ENCODE assay signal across 16 cellular contexts in genomic region chr20:49894073-49894470, GRCh38. TPM values are rescaled to one million over a fixed set of nuclear protein-coding genes. Genes with fewer than 3 reads are reported as not detected.
DNase-seq lines count a peak whose midpoint lies in the region; ATAC-seq, FAIRE-seq and TF ChIP-seq lines count a peak whose summit lies in the region.
"Had no signal": no experiment of that assay in that cellular context is flagged by ENCODE, and none has a peak within 500 bp of the region (broad histone marks: within the 10 kb centered on the region; RNA-seq: fewer than 3 reads in every experiment).

No MANE protein-coding gene starts in this region.

- H3K27me3 Mint-ChIP-seq in activated CD8-positive, alpha-beta memory T cell treated with anti-CD3 and anti-CD28 coated beads, Interleukin-2, amount 10 ng/mL, durations not matched to agents 7 days and 5 days = no peaks in the 10 kb centered on the region
- no peaks in the 10 kb centered on the region for H3K27me3 Mint-ChIP-seq in activated T-helper 17 cell treated with anti-CD3 and anti-CD28 coated beads, Interleukin-2, amount 50 U/mL, for 72 hours

- DNase-seq in activated CD8-positive, alpha-beta memory T cell treated with anti-CD3 and anti-CD28 coated beads, Interleukin-2, amount 10 ng/mL, durations not matched to agents 7 days and 5 days = peak; percentile 78
- no peak for DNase-seq in activated CD8-positive, alpha-beta memory T cell treated with anti-CD3 and anti-CD28 coated beads, Interleukin-2, amount 50 U/mL, for 4 hours
- DNase-seq in HTR-8/SVneo (ENCODE audit: insufficient read length, low spot score) (no peak), spleen (no peak)
- DNase-seq: caudate nucleus, GDM1, NCI-H345, small intestine, stomach had no signal

- FAIRE-seq in HTR-8/SVneo (lab: Jason Lieb, UNC) = peak; percentile 40
- FAIRE-seq: small intestine had no signal

- peak overlapping the region in 6 of 8 donors; percentile 9 to 90 (median 66) for H3K27ac ChIP-seq in spleen
- H3K27ac ChIP-seq: esophagus muscularis mucosa, SJSA1 had no signal

- H3K4me1 Mint-ChIP-seq in activated CD8-positive, alpha-beta memory T cell treated with anti-CD3 and anti-CD28 coated beads, Interleukin-2, amount 10 ng/mL, durations not matched to agents 7 days and 5 days = peaks cover 44% of the 10 kb centered on the region
- H3K4me1 Mint-ChIP-seq in activated T-helper 17 cell treated with anti-CD3 and anti-CD28 coated beads, Interleukin-2, amount 50 U/mL, for 72 hours = peaks cover 22% of the 10 kb centered on the region

- no peaks in the 10 kb centered on the region for H3K9me3 Mint-ChIP-seq in activated CD8-positive, alpha-beta memory T cell treated with anti-CD3 and anti-CD28 coated beads, Interleukin-2, amount 10 ng/mL, durations not matched to agents 7 days and 5 days (ENCODE audit: low read depth)
- no peaks in the 10 kb centered on the region for H3K9me3 Mint-ChIP-seq in activated T-helper 17 cell treated with anti-CD3 and anti-CD28 coated beads, Interleukin-2, amount 50 U/mL, for 72 hours

- H3K36me3 ChIP-seq in spleen = peaks cover 0 to 17% (median 0%) of the 10 kb centered on the region in 6 donors

- TF ChIP-seq CTCF in spleen (IDR thresholded peaks at IDR 0.05 in 8 of 11, conservative IDR thresholded peaks at IDR 0.05 in 3 of 11) = no peak

- CTCF ChIA-PET in activated CD8-positive, alpha-beta memory T cell treated with anti-CD3 and anti-CD28 coated beads, Interleukin-2, amount 10 ng/mL, durations not matched to agents 7 days and 5 days (lab: Charles Lee) = interaction anchor here (1.0 to 3.2 kb wide), 4 partner anchors 10 to 410 kb away, joined by 3 to 17 read pairs (median 4); no protein-coding TSS in a partner anchor

- peak overlapping the region; percentile 93 for H3K27ac Mint-ChIP-seq in activated CD8-positive, alpha-beta memory T cell treated with anti-CD3 and anti-CD28 coated beads, Interleukin-2, amount 10 ng/mL, durations not matched to agents 7 days and 5 days
- H3K27ac Mint-ChIP-seq in activated T-helper 17 cell treated with anti-CD3 and anti-CD28 coated beads, Interleukin-2, amount 50 U/mL, for 72 hours = peak overlapping the region; percentile 93

- peak; percentile 66 for ATAC-seq in activated CD8-positive, alpha-beta memory T cell treated with anti-CD3 and anti-CD28 coated beads, Interleukin-2, amount 10 ng/mL, durations not matched to agents 7 days and 5 days
- peak; percentile 87 for ATAC-seq in activated T-helper 17 cell treated with anti-CD3 and anti-CD28 coated beads, Interleukin-2, amount 50 U/mL, for 72 hours (replicated peaks)
- ATAC-seq in GM21529 (IDR thresholded peaks at IDR 0.05; ENCODE audit: unreplicated experiment) (no peak), HG02571 (IDR thresholded peaks at IDR 0.05; ENCODE audit: unreplicated experiment) (no peak), HG03378 (IDR thresholded peaks at IDR 0.05; ENCODE audit: unreplicated experiment) (no peak)
- ATAC-seq: HCT116 had no signal

- peaks cover 22 to 81% (median 63%) of the 10 kb centered on the region in 6 donors for H3K4me1 ChIP-seq in spleen

- TF ChIP-seq POLR2A in spleen (IDR thresholded peaks at IDR 0.05) = no peak

- peak overlapping the region; percentile 63 for H3K4me3 Mint-ChIP-seq in activated CD8-positive, alpha-beta memory T cell treated with anti-CD3 and anti-CD28 coated beads, Interleukin-2, amount 10 ng/mL, durations not matched to agents 7 days and 5 days
- H3K4me3 Mint-ChIP-seq in activated T-helper 17 cell treated with anti-CD3 and anti-CD28 coated beads, Interleukin-2, amount 50 U/mL, for 72 hours = peak overlapping the region; percentile 75

- no peaks in the 10 kb centered on the region for H3K27me3 ChIP-seq in spleen (replicated peaks in 1 of 7)
- H3K27me3 ChIP-seq: esophagus muscularis mucosa, SJSA1, stomach had no signal

- peak overlapping the region in 1 of 8 donors; percentile 2 for H3K4me3 ChIP-seq in spleen
- H3K4me3 ChIP-seq: SJSA1, stomach had no signal

- WGBS in spleen, 5 donors = 44 to 72% (median 54%) methylated on average over 6 of the region's 6 CpGs

- no peaks in the 10 kb centered on the region for H3K9me3 ChIP-seq in spleen
- H3K9me3 ChIP-seq: esophagus muscularis mucosa, SJSA1, stomach had no signal

- H3K36me3 Mint-ChIP-seq in activated CD8-positive, alpha-beta memory T cell treated with anti-CD3 and anti-CD28 coated beads, Interleukin-2, amount 10 ng/mL, durations not matched to agents 7 days and 5 days = no peaks in the 10 kb centered on the region
- H3K36me3 Mint-ChIP-seq in activated T-helper 17 cell treated with anti-CD3 and anti-CD28 coated beads, Interleukin-2, amount 50 U/mL, for 72 hours (ENCODE audit: low read depth) = peaks cover 14% of the 10 kb centered on the region

- intact Hi-C loops in spleen (cut with DNase I; ENCODE audit: low total_unique reads) = no loop called here

RNA-seq across cellular contexts. Expression of gene SPATA2, which starts 21.3 kb away (rescaled TPM):
- 10 to 100 TPM; 10.2 to 11.1 TPM for total RNA-seq in activated CD8-positive, alpha-beta memory T cell treated with anti-CD3 and anti-CD28 coated beads, Interleukin-2, amount 10 ng/mL, durations not matched to agents 7 days and 5 days
- total RNA-seq in activated T-helper 17 cell treated with anti-CD3 and anti-CD28 coated beads, Interleukin-2, amount 50 U/mL, for 72 hours = 10 to 100 TPM in 1 of 2 donors, 1 to 10 TPM in 1; 5.5 to 10.3 TPM
- 10 to 100 TPM; 11.2 to 33.2 (median 17.2) TPM for total RNA-seq in spleen
- 1 to 10 TPM; 2.9 to 8.0 (median 4.1) TPM for polyA plus RNA-seq in spleen

RNA-seq across cellular contexts. Expression of gene RNF114, which starts 42.1 kb away (rescaled TPM):
- total RNA-seq in activated CD8-positive, alpha-beta memory T cell treated with anti-CD3 and anti-CD28 coated beads, Interleukin-2, amount 10 ng/mL, durations not matched to agents 7 days and 5 days = 10 to 100 TPM; 65.2 to 74.4 TPM
- total RNA-seq in activated T-helper 17 cell treated with anti-CD3 and anti-CD28 coated beads, Interleukin-2, amount 50 U/mL, for 72 hours = 10 to 100 TPM; 59.8 to 65.0 TPM
- 100 to 1,000 TPM in 6 of 7 donors, 10 to 100 TPM in 1; 96.5 to 246 (median 113) TPM for total RNA-seq in spleen
- polyA plus RNA-seq in spleen = 10 to 100 TPM; 35.5 to 62.0 (median 37.6) TPM

Comparison
In these comparisons a context has a peak if more than half of its experiments do, and no peak if none do; other contexts are left out.
1. ATAC-seq: peak in activated CD8-positive, alpha-beta memory T cell treated with anti-CD3 and anti-CD28 coated beads, Interleukin-2, amount 10 ng/mL, durations not matched to agents 7 days and 5 days (single experiment) and activated T-helper 17 cell treated with anti-CD3 and anti-CD28 coated beads, Interleukin-2, amount 50 U/mL, for 72 hours (single experiment); none in GM21529 (single experiment), HG02571 (single experiment) and HG03378 (single experiment).